In the genomic region with DNA sequence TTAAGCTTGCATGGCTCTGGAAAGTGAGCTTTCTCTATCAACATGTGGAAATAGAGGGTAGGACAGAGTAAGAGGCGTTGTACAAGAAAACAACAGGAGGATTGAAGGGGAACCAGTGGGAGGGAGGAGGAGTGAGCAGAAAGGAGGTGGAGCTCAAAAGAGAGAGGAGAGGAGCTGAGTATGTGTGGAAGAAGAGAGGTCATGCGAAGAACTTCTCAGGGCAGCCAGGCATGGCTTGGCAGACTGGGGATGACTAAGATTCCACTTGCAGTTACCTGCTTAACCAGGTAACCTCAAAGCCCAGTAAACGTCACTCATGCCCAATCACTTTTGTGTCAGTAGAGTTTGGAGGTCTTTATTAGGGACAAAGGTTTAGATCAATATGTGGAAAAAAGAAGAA, we compare ENCODE assay signal across 14 cellular contexts.
"Had no signal": no experiment of that assay in that cellular context is flagged by ENCODE, and none has a peak within 500 bp of the region (broad histone marks: within the 10 kb centered on the region; RNA-seq: fewer than 3 reads in every experiment).

No MANE protein-coding gene starts in this region.

- H3K36me3 ChIP-seq: colonic mucosa, prostate gland, tibial artery, uterus had no signal

- DNase-seq: activated CD4-positive, alpha-beta T cell treated with anti-CD3 and anti-CD28 coated beads, Interleukin-2, amount 50 U/mL, for 1 hour; activated naive CD4-positive, alpha-beta T cell treated with anti-CD3 and anti-CD28 coated beads for 36 hours; activated T-cell treated with anti-CD3 and anti-CD28 coated beads for 4 hours; colonic mucosa; foreskin fibroblast; left cardiac atrium; midbrain; stimulated activated CD4-positive, alpha-beta T cell treated with anti-CD3 and anti-CD28 coated beads, Interleukin-1b, Interleukin-23, amount 100 ng/mL, for 48 hours; T-helper 17 cell; tibial artery; uterus had no signal

- H3K27ac Mint-ChIP-seq: activated naive CD4-positive, alpha-beta T cell treated with anti-CD3 and anti-CD28 coated beads for 36 hours; T-helper 17 cell had no signal

- H3K27ac ChIP-seq: colonic mucosa, prostate gland, tibial artery, uterus had no signal

- H3K4me3 Mint-ChIP-seq: activated naive CD4-positive, alpha-beta T cell treated with anti-CD3 and anti-CD28 coated beads for 36 hours; T-helper 17 cell had no signal

- H3K4me1 ChIP-seq: colonic mucosa, prostate gland, tibial artery, uterus had no signal

- H3K27me3 Mint-ChIP-seq: T-helper 17 cell had no signal

- H3K4me3 ChIP-seq: colonic mucosa, lung, prostate gland, tibial artery, uterus had no signal

- H3K9me3 ChIP-seq: colonic mucosa, prostate gland had no signal

- H3K27me3 ChIP-seq: colonic mucosa, tibial artery, uterus had no signal

- H3K4me1 Mint-ChIP-seq: T-helper 17 cell had no signal

- ATAC-seq: left cardiac atrium, sciatic nerve, T-helper 17 cell had no signal
